1 cellular context compared by ENCODE assay signal in genomic region chr7:45663167-45663921, GRCh38.
TF ChIP-seq lines count a peak whose summit lies in the region.

No MANE protein-coding gene starts in this region.

TF ChIP-seq in HepG2, 621 proteins besides CTCF, POLR2A, EP300 and RAD21 (continued from another document):
- TF ChIP-seq CSRNP1 (CRISPR knock-in tag; IDR thresholded peaks at IDR 0.05) (0 out of 2 replicates have a peak, but pooled peaks have one; percentile 37), PRPF4 (IDR thresholded peaks at IDR 0.05; ENCODE audit: low read depth, low read length, poor library complexity, severe bottlenecking) (no peak), KLF15 (CRISPR knock-in tag; IDR thresholded peaks at IDR 0.05; ENCODE audit: borderline replicate concordance) (no peak)
- TF ChIP-seq, protein P1, sequence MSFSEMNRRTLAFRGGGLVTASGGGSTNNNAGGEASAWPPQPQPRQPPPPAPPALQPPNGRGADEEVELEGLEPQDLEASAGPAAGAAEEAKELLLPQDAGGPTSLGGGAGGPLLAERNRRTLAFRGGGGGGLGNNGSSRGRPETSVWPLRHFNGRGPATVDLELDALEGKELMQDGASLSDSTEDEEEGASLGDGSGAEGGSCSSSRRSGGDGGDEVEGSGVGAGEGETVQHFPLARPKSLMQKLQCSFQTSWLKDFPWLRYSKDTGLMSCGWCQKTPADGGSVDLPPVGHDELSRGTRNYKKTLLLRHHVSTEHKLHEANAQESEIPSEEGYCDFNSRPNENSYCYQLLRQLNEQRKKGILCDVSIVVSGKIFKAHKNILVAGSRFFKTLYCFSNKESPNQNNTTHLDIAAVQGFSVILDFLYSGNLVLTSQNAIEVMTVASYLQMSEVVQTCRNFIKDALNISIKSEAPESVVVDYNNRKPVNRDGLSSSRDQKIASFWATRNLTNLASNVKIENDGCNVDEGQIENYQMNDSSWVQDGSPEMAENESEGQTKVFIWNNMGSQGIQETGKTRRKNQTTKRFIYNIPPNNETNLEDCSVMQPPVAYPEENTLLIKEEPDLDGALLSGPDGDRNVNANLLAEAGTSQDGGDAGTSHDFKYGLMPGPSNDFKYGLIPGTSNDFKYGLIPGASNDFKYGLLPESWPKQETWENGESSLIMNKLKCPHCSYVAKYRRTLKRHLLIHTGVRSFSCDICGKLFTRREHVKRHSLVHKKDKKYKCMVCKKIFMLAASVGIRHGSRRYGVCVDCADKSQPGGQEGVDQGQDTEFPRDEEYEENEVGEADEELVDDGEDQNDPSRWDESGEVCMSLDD (CRISPR knock-in tag; IDR thresholded peaks at IDR 0.05; ENCODE audit: borderline replicate concordance), result no peak
